Comparison of ENCODE assay signal across 21 cellular contexts in the genomic region with DNA sequence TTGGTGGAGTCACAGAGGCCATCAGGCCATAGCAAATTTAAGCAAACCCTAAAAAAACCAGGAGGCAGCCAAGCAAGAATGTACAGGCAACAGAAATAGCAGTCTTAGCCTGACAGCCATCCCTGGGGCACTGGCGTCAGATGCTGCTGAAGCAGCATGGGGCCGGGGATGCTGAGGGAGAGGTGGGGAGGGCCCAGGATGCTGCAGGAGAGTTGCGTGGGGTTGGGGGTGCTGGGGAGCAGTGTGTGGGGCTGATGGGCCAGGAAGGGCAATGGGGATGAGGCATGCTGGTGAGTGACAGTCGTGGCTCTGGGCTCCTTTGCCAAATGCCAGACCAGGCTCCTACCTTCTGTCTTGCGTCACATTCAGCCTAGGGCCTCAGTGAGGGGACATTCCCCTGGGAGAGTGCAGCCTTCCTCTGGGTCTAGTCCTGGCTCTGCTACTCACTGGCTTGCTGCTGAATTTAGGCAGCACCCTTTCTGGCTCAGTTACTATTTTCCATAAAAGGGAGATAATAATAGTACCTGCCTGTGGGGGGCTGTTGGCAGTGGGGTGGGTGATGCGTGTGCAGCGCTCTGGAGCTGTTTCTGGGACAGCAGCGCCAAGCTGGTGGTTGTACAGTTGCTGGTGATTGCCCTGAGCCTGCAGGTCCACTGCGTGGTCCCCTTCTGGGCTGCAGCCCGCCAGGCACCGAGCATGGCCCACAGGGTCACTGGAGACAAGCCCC.
DNase-seq lines count a peak whose midpoint lies in the region; ATAC-seq and TF ChIP-seq lines count a peak whose summit lies in the region.
"Had no signal": no experiment of that assay in that cellular context is flagged by ENCODE, and none has a peak within 500 bp of the region (broad histone marks: within the 10 kb centered on the region; RNA-seq: fewer than 3 reads in every experiment).

No MANE protein-coding gene starts in this region.

- intact Hi-C loops in Right ventricle myocardium inferior (cut with DNase I): no loop called here
- intact Hi-C loops in left ventricle myocardium inferior (cut with micrococcal nuclease): no loop called here
- intact Hi-C loops in dorsolateral prefrontal cortex (cut with DNase I): loop anchor here in 1 of 2 donors (10.0 kb wide), 2 partner anchors 268 to 622 kb away; partner anchors contain the start of gene MT2A

- H3K4me3 ChIP-seq in left ventricle myocardium inferior (no peak overlapping the region), dorsolateral prefrontal cortex (no peak overlapping the region)
- H3K4me3 ChIP-seq: MG63, Peyer's patch had no signal

- no peak overlapping the region for H3K27ac Mint-ChIP-seq in mesothelial cell of epicardium
- H3K27ac Mint-ChIP-seq: CD4-positive, alpha-beta T cell had no signal

- H3K9me3 ChIP-seq in left ventricle myocardium inferior (replicated peaks): no peaks in the 10 kb centered on the region
- H3K9me3 ChIP-seq: MG63, Peyer's patch had no signal

- peaks cover 2% of the 10 kb centered on the region for H3K4me1 Mint-ChIP-seq in mesothelial cell of epicardium
- H3K4me1 Mint-ChIP-seq: H9 had no signal

- peaks cover 8% of the 10 kb centered on the region for H3K36me3 ChIP-seq in left ventricle myocardium inferior
- H3K36me3 ChIP-seq: MG63 had no signal

- TF ChIP-seq CTCF in left ventricle myocardium inferior (IDR thresholded peaks at IDR 0.05; ENCODE audit: borderline replicate concordance) (no peak), dorsolateral prefrontal cortex (IDR thresholded peaks at IDR 0.05 in 54 of 56, conservative IDR thresholded peaks at IDR 0.05 in 2 of 56; ENCODE audit: low read depth in 1 of 56, partially characterized antibody in 56 of 56) (no peak), mesothelial cell of epicardium (IDR thresholded peaks at IDR 0.05; ENCODE audit: unreplicated experiment) (no peak)

- H3K27ac ChIP-seq in left ventricle myocardium inferior (replicated peaks): no peak overlapping the region
- peak overlapping the region in 57 of 59 donors; percentile 11 to 99 (median 66) for H3K27ac ChIP-seq in dorsolateral prefrontal cortex
- peak overlapping the region; percentile 10 for H3K27ac ChIP-seq in layer of hippocampus (ENCODE audit: low read depth, low read length)
- H3K27ac ChIP-seq: Peyer's patch had no signal

- no peak overlapping the region for H3K4me3 Mint-ChIP-seq in mesothelial cell of epicardium
- H3K4me3 Mint-ChIP-seq: CD4-positive, alpha-beta T cell; H9 had no signal

- ATAC-seq in Right ventricle myocardium inferior: no peak
- ATAC-seq in HG03469 (IDR thresholded peaks at IDR 0.05; ENCODE audit: unreplicated experiment): no peak
- no peak for ATAC-seq in HG03442 (IDR thresholded peaks at IDR 0.05; ENCODE audit: unreplicated experiment)

- DNase-seq in Right ventricle myocardium inferior (ENCODE audit: missing footprints): peak; percentile 37
- no peak for DNase-seq in left ventricle myocardium inferior
- DNase-seq in dorsolateral prefrontal cortex: no peak
- DNase-seq in mesothelial cell of epicardium (ENCODE audit: low spot score in 2 of 2, unreplicated experiment in 2 of 2): no peak
- no peak for DNase-seq in DMS 273 (lab: John Stamatoyannopoulos, UW; ENCODE audit: unreplicated experiment)
- DNase-seq: 8988T; CD4-positive, alpha-beta T cell; GF-D8; H9; Kasumi-1; MG63; NCI-H1092; NCI-H1436 treated with DMSO at 0.1 percent for 48 hours; NCI-H2081; NCI-H2171 treated with DMSO at 0.1 percent for 48 hours; NCI-H446; NCI-H69; Peyer's patch had no signal

- H3K27me3 ChIP-seq in left ventricle myocardium inferior (ENCODE audit: low read depth) (no peaks in the 10 kb centered on the region), dorsolateral prefrontal cortex (no peaks in the 10 kb centered on the region), layer of hippocampus (ENCODE audit: control insufficient read depth, insufficient read depth, low read length) (no peaks in the 10 kb centered on the region)
- H3K27me3 ChIP-seq: MG63, Peyer's patch had no signal

- H3K36me3 Mint-ChIP-seq in mesothelial cell of epicardium: no peaks in the 10 kb centered on the region

- no peaks in the 10 kb centered on the region for H3K9me3 Mint-ChIP-seq in mesothelial cell of epicardium
- H3K9me3 Mint-ChIP-seq: CD4-positive, alpha-beta T cell; H9 had no signal

- H3K27me3 Mint-ChIP-seq in mesothelial cell of epicardium (ENCODE audit: low read depth): no peaks in the 10 kb centered on the region
- H3K27me3 Mint-ChIP-seq: CD4-positive, alpha-beta T cell had no signal

- peaks cover 24% of the 10 kb centered on the region for H3K4me1 ChIP-seq in left ventricle myocardium inferior
- H3K4me1 ChIP-seq: Peyer's patch had no signal
